In the genomic region with DNA sequence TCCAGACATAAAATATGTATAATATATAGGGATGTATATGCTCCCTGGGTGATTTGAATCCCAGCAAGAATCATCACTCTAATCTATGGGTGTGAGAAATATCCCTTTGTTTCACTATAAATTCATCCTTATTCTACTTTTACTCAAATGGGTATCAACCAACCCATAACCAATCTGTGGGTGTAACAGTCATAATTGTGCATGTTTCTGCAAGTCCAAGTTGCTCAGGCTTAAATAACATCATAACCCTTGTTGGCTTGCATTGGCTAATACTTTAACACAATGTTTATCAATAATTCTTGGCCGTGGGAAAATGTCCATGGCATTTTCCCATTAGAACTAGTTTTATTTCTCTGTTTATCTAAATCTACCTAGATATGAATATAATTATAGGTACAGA, we compare ENCODE assay signal across 27 cellular contexts.
"Had no signal": no experiment of that assay in that cellular context is flagged by ENCODE, and none has a peak within 500 bp of the region (broad histone marks: within the 10 kb centered on the region; RNA-seq: fewer than 3 reads in every experiment).

No MANE protein-coding gene starts in this region.

- H3K27me3 ChIP-seq: neural progenitor cell, ovary, right lobe of liver, sigmoid colon, suprapubic skin, testis, tibial artery, transverse colon, upper lobe of right lung, uterus had no signal

- ATAC-seq: natural killer cell; psoas muscle; right cardiac atrium; right lobe of liver; stimulated activated memory B cell treated with anti-CD40 and anti-IgM and Interleukin-4, amounts not matched to agents 10 μg/mL and 1 μg/mL and 100 μg/mL, for 72 hours; stimulated activated naive CD8-positive, alpha-beta T cell treated with anti-CD3 and anti-CD28 coated beads, Interleukin-15, amount 100 ng/mL, for 72 hours; stimulated activated naive CD8-positive, alpha-beta T cell treated with anti-CD3 and anti-CD28 coated beads, Interleukin-15, Interleukin-2, amounts not matched to agents 100 U/mL and 50 U/mL, for 24 hours; upper lobe of right lung had no signal

- H3K4me1 ChIP-seq: parathyroid adenoma, psoas muscle, right lobe of liver, suprapubic skin, testis, tibial artery, transverse colon, upper lobe of right lung, uterus had no signal

- FAIRE-seq: small intestine had no signal

- H3K27ac ChIP-seq: neural progenitor cell, ovary, parathyroid adenoma, psoas muscle, right lobe of liver, sigmoid colon, suprapubic skin, testis, tibial artery, transverse colon, upper lobe of right lung, uterus had no signal

- H3K4me3 ChIP-seq: neural progenitor cell, ovary, psoas muscle, right lobe of liver, sigmoid colon, suprapubic skin, testis, tibial artery, transverse colon, upper lobe of right lung, uterus had no signal

- DNase-seq: natural killer cell; occipital lobe; ovary; posterior cingulate gyrus; psoas muscle; right cardiac atrium; right lobe of liver; sigmoid colon; small intestine; stimulated activated CD4-positive, alpha-beta T cell treated with anti-CD3 and anti-CD28 coated beads, Interleukin-15, amount 100 ng/mL, for 24 hours; stimulated activated CD4-positive, alpha-beta T cell treated with anti-CD3 and anti-CD28 coated beads, Interleukin-2, amount 100 ng/mL, for 24 hours; stimulated activated CD4-positive, alpha-beta T cell treated with anti-CD3 and anti-CD28 coated beads, Interleukin-4, amount 100 ng/mL, for 1 hour; stimulated activated CD4-positive, alpha-beta T cell treated with anti-CD3 and anti-CD28 coated beads, Interleukin-4, amount 100 ng/mL, for 4 hours; stimulated activated CD8-positive, alpha-beta memory T cell treated with anti-CD3 and anti-CD28 coated beads, Interleukin-4, amount 100 ng/mL, for 48 hours; stimulated activated naive CD4-positive, alpha-beta T cell; stimulated activated naive CD8-positive, alpha-beta T cell treated with anti-CD3 and anti-CD28 coated beads, Interleukin-15, amount 100 ng/mL, for 72 hours; stimulated activated naive CD8-positive, alpha-beta T cell treated with anti-CD3 and anti-CD28 coated beads, Interleukin-15, Interleukin-2, amounts not matched to agents 100 U/mL and 50 U/mL, for 24 hours; substantia nigra; testis; tibial artery; transverse colon; upper lobe of right lung; uterus had no signal
